ENCODE assay signal across 15 cellular contexts in genomic region chr2:52821631-52822030, GRCh38.
A peak's percentile ranks its signal among the peaks of the same experiment; 100 is the strongest.
DNase-seq lines count a peak whose midpoint lies in the region; ATAC-seq, FAIRE-seq and TF ChIP-seq lines count a peak whose summit lies in the region.
"Had no signal": no experiment of that assay in that cellular context is flagged by ENCODE, and none has a peak within 500 bp of the region (broad histone marks: within the 10 kb centered on the region; RNA-seq: fewer than 3 reads in every experiment).

No MANE protein-coding gene starts in this region.

- H3K9me3 Mint-ChIP-seq in endodermal cell, result no peaks in the 10 kb centered on the region

- no peak overlapping the region for H3K27ac ChIP-seq in liver (ENCODE audit: low read depth in 1 of 2, low read length in 2 of 2)
- H3K27ac ChIP-seq in HepG2 (ENCODE audit: extremely low read length, insufficient read depth, low read length), result no peak overlapping the region
- H3K27ac ChIP-seq in OCI-LY3 (ENCODE audit: low read length), result no peak overlapping the region
- no peak overlapping the region for H3K27ac ChIP-seq in endodermal cell (ENCODE audit: low read depth, low read length)
- H3K27ac ChIP-seq in spleen, result no peak overlapping the region
- H3K27ac ChIP-seq: gastroesophageal sphincter, RWPE1 had no signal

- H3K4me3 ChIP-seq in liver (ENCODE audit: low read depth in 1 of 3, low read length in 3 of 3) (no peak overlapping the region), HepG2 (replicated peaks in 1 of 3; ENCODE audit: insufficient read depth in 1 of 3, low read depth in 2 of 3, low read length in 3 of 3) (no peak overlapping the region), OCI-LY3 (ENCODE audit: low read length) (no peak overlapping the region), endodermal cell (ENCODE audit: low read length) (no peak overlapping the region), spleen (no peak overlapping the region)
- H3K4me3 ChIP-seq: gastroesophageal sphincter had no signal

- no peak for TF ChIP-seq POLR2A in HepG2 (IDR thresholded peaks at IDR 0.05; ENCODE audit: insufficient read depth in 1 of 2, low read depth in 2 of 2, low read length in 2 of 2)
- TF ChIP-seq POLR2A in spleen (IDR thresholded peaks at IDR 0.05), result no peak

- H2AFZ ChIP-seq in HepG2 (ENCODE audit: low read length) (no peak overlapping the region), OCI-LY3 (ENCODE audit: low read depth, low read length) (no peak overlapping the region)

- no peak overlapping the region for H3K4me2 ChIP-seq in HepG2 (ENCODE audit: low read depth, low read length)
- H3K4me2 ChIP-seq in OCI-LY3 (ENCODE audit: low read length), result no peak overlapping the region

- H3K79me2 ChIP-seq in HepG2 (ENCODE audit: insufficient read depth, low read length) (no peaks in the 10 kb centered on the region), OCI-LY3 (ENCODE audit: low read length) (no peaks in the 10 kb centered on the region)

- H3K4me3 Mint-ChIP-seq in endodermal cell, result no peak overlapping the region
- H3K4me3 Mint-ChIP-seq: B cell had no signal

- intact Hi-C loops in HepG2 (cut with micrococcal nuclease; ENCODE audit: unreplicated experiment), result no loop called here
- intact Hi-C loops in spleen (cut with DNase I; ENCODE audit: low total_unique reads), result no loop called here

- FAIRE-seq in HepG2 (lab: Jason Lieb, UNC), result no peak
- FAIRE-seq: G401.6 had no signal

- CTCF ChIA-PET in HepG2 (lab: Yijun Ruan, JAX; ENCODE audit: low intra/inter-chr PET ratio, low total read pairs), result no interaction called here

- H3K9me3 ChIP-seq in liver (ENCODE audit: control insufficient read depth in 4 of 4, low read length in 3 of 4), result no peaks in the 10 kb centered on the region
- H3K9me3 ChIP-seq in HepG2 (ENCODE audit: low read length), result peaks cover 48% of the 10 kb centered on the region
- H3K9me3 ChIP-seq in OCI-LY3 (ENCODE audit: insufficient read depth, low read length), result no peaks in the 10 kb centered on the region
- H3K9me3 ChIP-seq in endodermal cell (ENCODE audit: control insufficient read depth, low read length), result no peaks in the 10 kb centered on the region
- peaks cover 0 to 4% (median 0%) of the 10 kb centered on the region in 8 donors for H3K9me3 ChIP-seq in spleen
- H3K9me3 ChIP-seq: gastroesophageal sphincter had no signal

- no peak for ATAC-seq in HepG2
- no peak for ATAC-seq in HG02870 (IDR thresholded peaks at IDR 0.05; ENCODE audit: unreplicated experiment)
- ATAC-seq: activated naive CD4-positive, alpha-beta T cell treated with anti-CD3 and anti-CD28 coated beads, Interleukin-2, amount 50 U/mL, for 72 hours; gastroesophageal sphincter had no signal

- TF ChIP-seq CTCF in liver (IDR thresholded peaks at IDR 0.05; ENCODE audit: low read depth, low read length, missing input control), result no peak
- TF ChIP-seq CTCF in HepG2 (CRISPR knock-in tag; IDR thresholded peaks at IDR 0.05), result no peak
- TF ChIP-seq CTCF in OCI-LY3 (IDR thresholded peaks at IDR 0.05; ENCODE audit: low read depth, low read length), result peak; percentile 47
- peak; percentile 55 for TF ChIP-seq CTCF in endodermal cell (conservative IDR thresholded peaks at IDR 0.05)
- no peak for TF ChIP-seq CTCF in spleen (IDR thresholded peaks at IDR 0.05 in 8 of 11, conservative IDR thresholded peaks at IDR 0.05 in 3 of 11)

- H4K20me1 ChIP-seq in HepG2 (ENCODE audit: insufficient read depth, low read length) (no peaks in the 10 kb centered on the region), OCI-LY3 (ENCODE audit: insufficient read depth, low read length) (no peaks in the 10 kb centered on the region)

- H3K4me1 ChIP-seq in liver (ENCODE audit: control insufficient read depth in 4 of 4, insufficient read depth in 4 of 4, low read length in 3 of 4) (no peaks in the 10 kb centered on the region), HepG2 (ENCODE audit: insufficient read depth, low read length) (no peaks in the 10 kb centered on the region), OCI-LY3 (ENCODE audit: low read length) (no peaks in the 10 kb centered on the region), endodermal cell (ENCODE audit: control insufficient read depth, insufficient read depth, low read length) (no peaks in the 10 kb centered on the region), spleen (no peaks in the 10 kb centered on the region)
- H3K4me1 ChIP-seq: gastroesophageal sphincter had no signal

- no peak overlapping the region for H3K9ac ChIP-seq in liver (ENCODE audit: low read depth in 1 of 2, low read length in 2 of 2)
- H3K9ac ChIP-seq in HepG2 (ENCODE audit: insufficient read depth, low read depth, low read length), result no peak overlapping the region
- no peak overlapping the region for H3K9ac ChIP-seq in OCI-LY3 (ENCODE audit: low read length)
- no peak overlapping the region for H3K9ac ChIP-seq in endodermal cell (ENCODE audit: extremely low read depth, low read length, poor library complexity, severe bottlenecking)

- TF ChIP-seq RAD21 in liver (IDR thresholded peaks at IDR 0.05), result peak; percentile 31 to 52
- no peak for TF ChIP-seq RAD21 in HepG2 (CRISPR knock-in tag; IDR thresholded peaks at IDR 0.05)

- H3K27ac Mint-ChIP-seq in endodermal cell, result no peak overlapping the region
- H3K27ac Mint-ChIP-seq: activated naive CD4-positive, alpha-beta T cell treated with anti-CD3 and anti-CD28 coated beads, Interleukin-2, amount 50 U/mL, for 72 hours; B cell had no signal

- H3K36me3 ChIP-seq in liver (ENCODE audit: control insufficient read depth in 4 of 4, insufficient read depth in 3 of 4, low read depth in 1 of 4, low read length in 3 of 4) (no peaks in the 10 kb centered on the region), HepG2 (replicated peaks in 1 of 2; ENCODE audit: control insufficient read depth in 1 of 2, insufficient read depth in 2 of 2, low read length in 2 of 2) (no peaks in the 10 kb centered on the region), OCI-LY3 (replicated peaks; ENCODE audit: low read depth, low read length) (no peaks in the 10 kb centered on the region), endodermal cell (ENCODE audit: control insufficient read depth, insufficient read depth, low read length) (no peaks in the 10 kb centered on the region), spleen (no peaks in the 10 kb centered on the region)
- H3K36me3 ChIP-seq: gastroesophageal sphincter had no signal

- H3K27me3 Mint-ChIP-seq in endodermal cell (ENCODE audit: insufficient read depth), result no peaks in the 10 kb centered on the region
- H3K27me3 Mint-ChIP-seq: B cell had no signal

- in situ Hi-C loops in HepG2 (cut with HindIII; ENCODE audit: extremely low pct_ligation_motif_present, low pct_unique_long_range_greater_than_20kb), result no loop called here

- TF ChIP-seq EP300 in HepG2 (IDR thresholded peaks at IDR 0.05; ENCODE audit: low read depth in 2 of 2, low read length in 2 of 2), result no peak
- no peak for TF ChIP-seq EP300 in HepG2 (CRISPR knock-in tag; IDR thresholded peaks at IDR 0.05; ENCODE audit: borderline replicate concordance)

- POLR2A ChIA-PET in HepG2 (lab: Yijun Ruan, JAX), result no interaction called here

- peaks cover 3% of the 10 kb centered on the region for H3K4me1 Mint-ChIP-seq in endodermal cell
- H3K4me1 Mint-ChIP-seq: B cell had no signal

- H3K36me3 Mint-ChIP-seq in endodermal cell (ENCODE audit: low read depth), result no peaks in the 10 kb centered on the region
- H3K36me3 Mint-ChIP-seq: activated naive CD4-positive, alpha-beta T cell treated with anti-CD3 and anti-CD28 coated beads, Interleukin-2, amount 50 U/mL, for 72 hours had no signal

- H3K27me3 ChIP-seq in liver (ENCODE audit: control insufficient read depth in 4 of 4, insufficient read depth in 4 of 4, low read length in 3 of 4) (no peaks in the 10 kb centered on the region), HepG2 (ENCODE audit: control insufficient read depth in 1 of 2, insufficient read depth in 2 of 2, low read length in 2 of 2) (no peaks in the 10 kb centered on the region), OCI-LY3 (ENCODE audit: low read depth, low read length) (no peaks in the 10 kb centered on the region), endodermal cell (ENCODE audit: control insufficient read depth, insufficient read depth, low read length, poor library complexity, severe bottlenecking) (no peaks in the 10 kb centered on the region), spleen (replicated peaks in 1 of 7) (no peaks in the 10 kb centered on the region)
- H3K27me3 ChIP-seq: gastroesophageal sphincter had no signal

- DNase-seq in HepG2 (ENCODE audit: low spot score) (no peak), endodermal cell (no peak), NCI-H524 treated with DMSO at 0.1 percent for 48 hours (lab: John Stamatoyannopoulos, UW) (no peak), spleen (no peak)
- DNase-seq in activated T-cell treated with anti-CD3 and anti-CD28 coated beads, Interleukin-2, amount 50 U/mL, for 1 hour, result no peak
- DNase-seq: dermis blood vessel endothelial cell, KBM-7 had no signal

- BruUV-seq in HepG2 (replicated peaks; lab: Mats Ljungman, UMichigan), result no TSS peak

TF ChIP-seq in liver, 16 proteins besides CTCF, POLR2A, EP300 and RAD21:
- no peak for TF ChIP-seq SP1 (IDR thresholded peaks at IDR 0.05)
- no peak for TF ChIP-seq GABPA (IDR thresholded peaks at IDR 0.05 in 1 of 2, conservative IDR thresholded peaks at IDR 0.05 in 1 of 2)
- no peak for TF ChIP-seq EGR1 (IDR thresholded peaks at IDR 0.05; ENCODE audit: low read depth in 2 of 2)
TF ChIP-seq in liver: peak in this region for 0.

TF ChIP-seq in HepG2, 621 proteins besides CTCF, POLR2A, EP300 and RAD21 (continues in another document):
- TF ChIP-seq ZFP37 (CRISPR knock-in tag; IDR thresholded peaks at IDR 0.05; ENCODE audit: borderline replicate concordance) (no peak), YEATS4 (CRISPR knock-in tag; IDR thresholded peaks at IDR 0.05; ENCODE audit: borderline replicate concordance) (no peak), POGK (CRISPR knock-in tag; conservative IDR thresholded peaks at IDR 0.05) (no peak), PHB2 (IDR thresholded peaks at IDR 0.05; ENCODE audit: partially characterized antibody) (no peak), NFE2 (CRISPR knock-in tag; IDR thresholded peaks at IDR 0.05) (no peak), ONECUT2 (CRISPR knock-in tag; IDR thresholded peaks at IDR 0.05) (no peak), REL (CRISPR knock-in tag; conservative IDR thresholded peaks at IDR 0.05) (no peak), ZNF367 (CRISPR knock-in tag; IDR thresholded peaks at IDR 0.05; ENCODE audit: borderline replicate concordance) (no peak), PHF8 (CRISPR knock-in tag; IDR thresholded peaks at IDR 0.05) (no peak)

Comparison
In these comparisons a context has a peak if more than half of its experiments do, and no peak if none do; other contexts are left out.
1. CTCF ChIP-seq: peak in OCI-LY3 (single experiment) and endodermal cell (single experiment); none in liver (single experiment), HepG2 (single experiment) and spleen (0 of 11).